In genomic region chr5:109231331-109231730, GRCh38 we compare ENCODE assay signal across 3 cellular contexts.
"Had no signal": no experiment of that assay in that cellular context is flagged by ENCODE, and none has a peak within 500 bp of the region (broad histone marks: within the 10 kb centered on the region; RNA-seq: fewer than 3 reads in every experiment).

No MANE protein-coding gene starts in this region.

- H3K4me3 ChIP-seq: GM12878 had no signal

- ATAC-seq: GM12878 had no signal

- DNase-seq: GDM1, GF-D8 had no signal
